ENCODE assay signal across 1 cellular context in the genomic region with DNA sequence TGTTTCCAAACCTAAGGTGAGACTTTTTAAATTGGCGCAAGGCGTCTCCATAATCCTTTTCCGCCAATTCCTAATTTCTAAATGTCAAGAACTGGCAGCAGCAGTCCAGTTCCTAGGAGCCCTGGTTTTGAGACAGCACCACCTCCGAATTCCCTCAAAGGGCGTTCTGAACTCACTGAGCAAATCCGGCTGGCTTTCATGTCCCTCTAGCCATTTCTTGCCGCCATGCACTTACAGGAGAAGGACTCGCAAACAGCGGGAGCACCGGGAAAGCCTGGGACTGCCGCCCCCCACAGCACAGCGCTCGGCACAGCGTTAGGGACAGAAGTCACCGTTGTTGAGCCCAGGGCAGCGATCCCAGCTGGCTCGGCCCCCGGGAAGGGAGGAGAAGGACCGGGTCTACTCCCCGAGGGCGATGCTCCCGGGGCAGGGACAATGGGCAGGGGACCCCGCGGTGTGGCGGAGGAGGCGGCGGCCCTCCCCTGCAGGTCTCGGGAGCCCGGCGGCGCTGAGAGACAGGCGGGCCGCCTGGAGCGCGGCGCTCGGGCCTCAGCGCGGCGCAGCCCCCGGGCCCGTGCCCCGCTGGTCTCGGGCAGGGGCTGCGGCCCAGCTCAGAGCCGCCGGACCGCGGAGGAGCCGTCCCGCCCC.
TF ChIP-seq lines count a peak whose summit lies in the region.

No MANE protein-coding gene starts in this region.

TF ChIP-seq in K562, 482 proteins besides CTCF, POLR2A, EP300 and RAD21 (continued from another document):
- TF ChIP-seq, protein P1, sequence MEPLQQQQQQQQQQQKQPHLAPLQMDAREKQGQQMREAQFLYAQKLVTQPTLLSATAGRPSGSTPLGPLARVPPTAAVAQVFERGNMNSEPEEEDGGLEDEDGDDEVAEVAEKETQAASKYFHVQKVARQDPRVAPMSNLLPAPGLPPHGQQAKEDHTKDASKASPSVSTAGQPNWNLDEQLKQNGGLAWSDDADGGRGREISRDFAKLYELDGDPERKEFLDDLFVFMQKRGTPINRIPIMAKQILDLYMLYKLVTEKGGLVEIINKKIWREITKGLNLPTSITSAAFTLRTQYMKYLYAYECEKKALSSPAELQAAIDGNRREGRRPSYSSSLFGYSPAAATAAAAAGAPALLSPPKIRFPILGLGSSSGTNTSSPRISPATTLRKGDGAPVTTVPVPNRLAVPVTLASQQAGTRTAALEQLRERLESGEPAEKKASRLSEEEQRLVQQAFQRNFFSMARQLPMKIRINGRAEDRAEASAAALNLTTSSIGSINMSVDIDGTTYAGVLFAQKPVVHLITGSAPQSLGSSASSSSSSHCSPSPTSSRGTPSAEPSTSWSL (CRISPR knock-in tag; IDR thresholded peaks at IDR 0.05; ENCODE audit: borderline replicate concordance) = no peak
- TF ChIP-seq TOE1 (IDR thresholded peaks at IDR 0.05; ENCODE audit: borderline replicate concordance) (no peak), TOE1 (CRISPR knock-in tag; IDR thresholded peaks at IDR 0.05; ENCODE audit: borderline replicate concordance, low read depth) (no peak), PTTG1 (tag; IDR thresholded peaks at IDR 0.05; ENCODE audit: low read depth) (no peak), ZNF41 (CRISPR knock-in tag; conservative IDR thresholded peaks at IDR 0.05) (no peak), DACH1 (IDR thresholded peaks at IDR 0.05; ENCODE audit: partially characterized antibody) (no peak), CBFA2T3 (IDR thresholded peaks at IDR 0.05) (no peak), CREBBP (IDR thresholded peaks at IDR 0.05; ENCODE audit: low read depth, low read length) (no peak), TSC22D4 (tag; IDR thresholded peaks at IDR 0.05) (no peak), ZNF586 (CRISPR knock-in tag; conservative IDR thresholded peaks at IDR 0.05) (no peak), SIN3A (IDR thresholded peaks at IDR 0.05; ENCODE audit: borderline replicate concordance in 2 of 2, control insufficient read depth in 1 of 2, low read depth in 2 of 2, low read length in 2 of 2) (peak; percentile 21 to 23; a peak in 1 of 4 replicates), EWSR1 (IDR thresholded peaks at IDR 0.05; ENCODE audit: borderline replicate concordance, low read depth, partially characterized antibody) (no peak), MCM7 (IDR thresholded peaks at IDR 0.05) (no peak), CBX8 (IDR thresholded peaks at IDR 0.05; ENCODE audit: borderline replicate concordance, extremely low read depth, low read depth, low read length, poor library complexity, severe bottlenecking) (no peak), CBFA2T2 (conservative IDR thresholded peaks at IDR 0.05) (no peak), JUNB (CRISPR knock-in tag; conservative IDR thresholded peaks at IDR 0.05) (no peak), PHB (CRISPR knock-in tag; IDR thresholded peaks at IDR 0.05) (no peak), GABPA (tag; conservative IDR thresholded peaks at IDR 0.05; ENCODE audit: low read depth) (no peak), GATAD2B (IDR thresholded peaks at IDR 0.05; ENCODE audit: borderline replicate concordance) (0 out of 2 replicates have a peak, but pooled peaks have one; percentile 61)
- TF ChIP-seq, protein P2, sequence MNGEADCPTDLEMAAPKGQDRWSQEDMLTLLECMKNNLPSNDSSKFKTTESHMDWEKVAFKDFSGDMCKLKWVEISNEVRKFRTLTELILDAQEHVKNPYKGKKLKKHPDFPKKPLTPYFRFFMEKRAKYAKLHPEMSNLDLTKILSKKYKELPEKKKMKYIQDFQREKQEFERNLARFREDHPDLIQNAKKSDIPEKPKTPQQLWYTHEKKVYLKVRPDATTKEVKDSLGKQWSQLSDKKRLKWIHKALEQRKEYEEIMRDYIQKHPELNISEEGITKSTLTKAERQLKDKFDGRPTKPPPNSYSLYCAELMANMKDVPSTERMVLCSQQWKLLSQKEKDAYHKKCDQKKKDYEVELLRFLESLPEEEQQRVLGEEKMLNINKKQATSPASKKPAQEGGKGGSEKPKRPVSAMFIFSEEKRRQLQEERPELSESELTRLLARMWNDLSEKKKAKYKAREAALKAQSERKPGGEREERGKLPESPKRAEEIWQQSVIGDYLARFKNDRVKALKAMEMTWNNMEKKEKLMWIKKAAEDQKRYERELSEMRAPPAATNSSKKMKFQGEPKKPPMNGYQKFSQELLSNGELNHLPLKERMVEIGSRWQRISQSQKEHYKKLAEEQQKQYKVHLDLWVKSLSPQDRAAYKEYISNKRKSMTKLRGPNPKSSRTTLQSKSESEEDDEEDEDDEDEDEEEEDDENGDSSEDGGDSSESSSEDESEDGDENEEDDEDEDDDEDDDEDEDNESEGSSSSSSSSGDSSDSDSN (IDR thresholded peaks at IDR 0.05; ENCODE audit: borderline replicate concordance in 1 of 2, low read depth in 2 of 2, low read length in 2 of 2) = peak in 1 of 2 experiments; percentile 57; a peak in 2 of 4 replicates
- TF ChIP-seq, protein P3, sequence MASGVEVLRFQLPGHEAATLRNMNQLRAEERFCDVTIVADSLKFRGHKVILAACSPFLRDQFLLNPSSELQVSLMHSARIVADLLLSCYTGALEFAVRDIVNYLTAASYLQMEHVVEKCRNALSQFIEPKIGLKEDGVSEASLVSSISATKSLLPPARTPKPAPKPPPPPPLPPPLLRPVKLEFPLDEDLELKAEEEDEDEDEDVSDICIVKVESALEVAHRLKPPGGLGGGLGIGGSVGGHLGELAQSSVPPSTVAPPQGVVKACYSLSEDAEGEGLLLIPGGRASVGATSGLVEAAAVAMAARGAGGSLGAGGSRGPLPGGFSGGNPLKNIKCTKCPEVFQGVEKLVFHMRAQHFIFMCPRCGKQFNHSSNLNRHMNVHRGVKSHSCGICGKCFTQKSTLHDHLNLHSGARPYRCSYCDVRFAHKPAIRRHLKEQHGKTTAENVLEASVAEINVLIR (CRISPR knock-in tag; IDR thresholded peaks at IDR 0.05) = no peak
- TF ChIP-seq, protein P4, sequence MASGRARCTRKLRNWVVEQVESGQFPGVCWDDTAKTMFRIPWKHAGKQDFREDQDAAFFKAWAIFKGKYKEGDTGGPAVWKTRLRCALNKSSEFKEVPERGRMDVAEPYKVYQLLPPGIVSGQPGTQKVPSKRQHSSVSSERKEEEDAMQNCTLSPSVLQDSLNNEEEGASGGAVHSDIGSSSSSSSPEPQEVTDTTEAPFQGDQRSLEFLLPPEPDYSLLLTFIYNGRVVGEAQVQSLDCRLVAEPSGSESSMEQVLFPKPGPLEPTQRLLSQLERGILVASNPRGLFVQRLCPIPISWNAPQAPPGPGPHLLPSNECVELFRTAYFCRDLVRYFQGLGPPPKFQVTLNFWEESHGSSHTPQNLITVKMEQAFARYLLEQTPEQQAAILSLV (tag; IDR thresholded peaks at IDR 0.05) = no peak
- TF ChIP-seq, protein P5, sequence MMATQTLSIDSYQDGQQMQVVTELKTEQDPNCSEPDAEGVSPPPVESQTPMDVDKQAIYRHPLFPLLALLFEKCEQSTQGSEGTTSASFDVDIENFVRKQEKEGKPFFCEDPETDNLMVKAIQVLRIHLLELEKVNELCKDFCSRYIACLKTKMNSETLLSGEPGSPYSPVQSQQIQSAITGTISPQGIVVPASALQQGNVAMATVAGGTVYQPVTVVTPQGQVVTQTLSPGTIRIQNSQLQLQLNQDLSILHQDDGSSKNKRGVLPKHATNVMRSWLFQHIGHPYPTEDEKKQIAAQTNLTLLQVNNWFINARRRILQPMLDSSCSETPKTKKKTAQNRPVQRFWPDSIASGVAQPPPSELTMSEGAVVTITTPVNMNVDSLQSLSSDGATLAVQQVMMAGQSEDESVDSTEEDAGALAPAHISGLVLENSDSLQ (IDR thresholded peaks at IDR 0.05) = peak; percentile 4; the same call in 1 of the 2 replicates
- TF ChIP-seq, protein P6, sequence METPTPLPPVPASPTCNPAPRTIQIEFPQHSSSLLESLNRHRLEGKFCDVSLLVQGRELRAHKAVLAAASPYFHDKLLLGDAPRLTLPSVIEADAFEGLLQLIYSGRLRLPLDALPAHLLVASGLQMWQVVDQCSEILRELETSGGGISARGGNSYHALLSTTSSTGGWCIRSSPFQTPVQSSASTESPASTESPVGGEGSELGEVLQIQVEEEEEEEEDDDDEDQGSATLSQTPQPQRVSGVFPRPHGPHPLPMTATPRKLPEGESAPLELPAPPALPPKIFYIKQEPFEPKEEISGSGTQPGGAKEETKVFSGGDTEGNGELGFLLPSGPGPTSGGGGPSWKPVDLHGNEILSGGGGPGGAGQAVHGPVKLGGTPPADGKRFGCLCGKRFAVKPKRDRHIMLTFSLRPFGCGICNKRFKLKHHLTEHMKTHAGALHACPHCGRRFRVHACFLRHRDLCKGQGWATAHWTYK (CRISPR knock-in tag; IDR thresholded peaks at IDR 0.05) = no peak
TF ChIP-seq in K562: peak in this region for 26.
